Comparison of ENCODE assay signal across 16 cellular contexts in genomic region chr2:43210125-43210466, GRCh38. TPM values are rescaled to one million over a fixed set of nuclear protein-coding genes. Genes with fewer than 3 reads are reported as not detected.
DNase-seq lines count a peak whose midpoint lies in the region; FAIRE-seq and TF ChIP-seq lines count a peak whose summit lies in the region.
"Had no signal": no experiment of that assay in that cellular context is flagged by ENCODE, and none has a peak within 500 bp of the region (broad histone marks: within the 10 kb centered on the region; RNA-seq: fewer than 3 reads in every experiment).

No MANE protein-coding gene starts in this region.

- H3K56ac ChIP-seq in H1 (replicated peaks; ENCODE audit: insufficient read length, low read depth, low read length) = no peak overlapping the region

- POLR2A ChIA-PET in AG04450 (lab: Yijun Ruan, JAX) (interaction anchor here (1.0 to 1.4 kb wide), 2 partner anchors 12 to 17 kb away, joined by 5 to 6 read pairs; partner anchors contain the start of gene ZFP36L2), Caco-2 (lab: Charles Lee) (no interaction called here), H1 (lab: Charles Lee; ENCODE audit: partially characterized antibody) (interaction anchor here (4.9 kb wide), 1 partner anchor 10 kb away, joined by 30 read pairs; no protein-coding TSS in a partner anchor)

- H4K5ac ChIP-seq in H1 (ENCODE audit: insufficient read length, low read depth, low read length) = no peak overlapping the region

- no peaks in the 10 kb centered on the region for H3K79me1 ChIP-seq in H1 (ENCODE audit: low read depth, low read length)

- H3K27ac Mint-ChIP-seq in Caco-2 (ENCODE audit: unreplicated experiment) = peak overlapping the region; percentile 11
- H3K27ac Mint-ChIP-seq in nephron progenitor cell = peak overlapping the region; percentile 61

- no peak overlapping the region for H3K23ac ChIP-seq in H1 (ENCODE audit: insufficient read length)

- H3K4me1 ChIP-seq in Caco-2 (no peaks in the 10 kb centered on the region), H1 (replicated peaks in 1 of 4; ENCODE audit: control insufficient read depth in 3 of 4, insufficient read depth in 4 of 4, low read length in 3 of 4) (peaks cover 0 to 12% (median 6%) of the 10 kb centered on the region in 4 experiments; a peak in 5 of 7 replicates)

- no peak overlapping the region for H3K14ac ChIP-seq in H1 (ENCODE audit: insufficient read length)

- H2BK20ac ChIP-seq in H1 (ENCODE audit: low read length) = 0 out of 2 replicates have a peak overlapping the region, but pooled peaks have one; percentile 48

- no peaks in the 10 kb centered on the region for H3K36me3 Mint-ChIP-seq in Caco-2 (ENCODE audit: insufficient read depth, unreplicated experiment)
- H3K36me3 Mint-ChIP-seq in nephron progenitor cell (ENCODE audit: low read depth) = no peaks in the 10 kb centered on the region

- no peak overlapping the region for H3K4me2 ChIP-seq in H1 (ENCODE audit: insufficient read depth in 1 of 2, low read depth in 2 of 2, low read length in 2 of 2)

- intact Hi-C loops in Caco-2 (cut with micrococcal nuclease; ENCODE audit: unreplicated experiment) = no loop called here

- no peak for FAIRE-seq in H1 (lab: Jason Lieb, UNC)

- H3K79me2 ChIP-seq in H1 (ENCODE audit: control insufficient read depth in 1 of 2, insufficient read depth in 2 of 2, low read length in 2 of 2) = no peaks in the 10 kb centered on the region

- peak overlapping the region; percentile 95; the same call in 1 of the 2 replicates for H2BK12ac ChIP-seq in H1 (ENCODE audit: low read depth, low read length)

- H3K18ac ChIP-seq in H1 (ENCODE audit: extremely low read depth, low read length) = no peak overlapping the region; the same call in 1 of the 2 replicates

- H4K91ac ChIP-seq in H1 (replicated peaks; ENCODE audit: insufficient read length, low read length) = peak overlapping the region; percentile 81

- H2AFZ ChIP-seq in H1 (ENCODE audit: low read length) = no peak overlapping the region

- TF ChIP-seq EP300 in H1 (IDR thresholded peaks at IDR 0.05; ENCODE audit: borderline replicate concordance in 1 of 2, low read depth in 2 of 2, low read length in 2 of 2) = no peak

- H2AK5ac ChIP-seq in H1 (ENCODE audit: low read depth, low read length) = no peak overlapping the region

- H3K9me3 Mint-ChIP-seq in Caco-2 (ENCODE audit: unreplicated experiment) = no peaks in the 10 kb centered on the region
- H3K9me3 Mint-ChIP-seq in nephron progenitor cell = no peaks in the 10 kb centered on the region
- H3K9me3 Mint-ChIP-seq: stimulated activated naive B cell treated with anti-CD40 and anti-IgM and Interleukin-4, amounts not matched to agents 10 μg/mL and 1 μg/mL and 100 μg/mL, for 72 hours had no signal

- H3K36me3 ChIP-seq in Caco-2 (ENCODE audit: control insufficient read depth, insufficient read depth, low read length) (0 out of 2 replicates have a peak, but pooled peaks cover 1% of the 10 kb centered on the region), H1 (ENCODE audit: control insufficient read depth in 2 of 4, insufficient read depth in 4 of 4, low read length in 3 of 4) (no peaks in the 10 kb centered on the region)
- H3K36me3 ChIP-seq: left lung had no signal

- H3K27me3 ChIP-seq in AG04450 (ENCODE audit: control insufficient read depth, insufficient read depth, low read length) = no peaks in the 10 kb centered on the region
- no peaks in the 10 kb centered on the region for H3K27me3 ChIP-seq in Caco-2 (replicated peaks; ENCODE audit: control insufficient read depth, insufficient read depth, low read length)
- H3K27me3 ChIP-seq in H1 (replicated peaks in 1 of 4; ENCODE audit: control insufficient read depth in 3 of 4, extremely low read depth in 1 of 4, insufficient read depth in 3 of 4, low read length in 3 of 4) = no peaks in the 10 kb centered on the region
- H3K27me3 ChIP-seq: left lung had no signal

- WGBS in H1 (ENCODE audit: extremely low coverage in 1 of 2, insufficient coverage in 1 of 2, insufficient read length in 1 of 2, insufficient replicate concordance in 2 of 2, low coverage in 1 of 2, low lambda C conversion rate in 2 of 2, missing lambda C conversion rate in 1 of 2), 2 experiments = 89% methylated on average over 6 of the region's 6 CpGs; no CpG with 5 or more reads in 1 of the 2 experiments

- DNase-seq in AG04450 (ENCODE audit: low read depth, low spot score) = no peak
- DNase-seq in Caco-2 = no peak
- DNase-seq in H1 (ENCODE audit: low read depth in 1 of 2, low spot score in 2 of 2) = no peak
- DNase-seq in nephron progenitor cell = no peak
- no peak for DNase-seq in amniotic stem cell (lab: John Stamatoyannopoulos, UW)
- no peak for DNase-seq in NCI-H1436 treated with DMSO at 0.1 percent for 48 hours (lab: John Stamatoyannopoulos, UW)
- DNase-seq in putamen (ENCODE audit: low spot score) = no peak
- no peak for DNase-seq in dedifferentiated amniotic fluid mesenchymal stem cell (ENCODE audit: extremely low spot score)
- DNase-seq: activated CD4-positive, CD25-positive, alpha-beta regulatory T cell; KG1; NCI-H510A treated with DMSO at 0.1 percent for 48 hours; PC-3; stimulated activated naive B cell treated with anti-CD40 and anti-IgM and Interleukin-4, amounts not matched to agents 10 μg/mL and 1 μg/mL and 100 μg/mL, for 72 hours; SW 1271 had no signal

- H2BK5ac ChIP-seq in H1 (ENCODE audit: low read depth, low read length) = no peak overlapping the region

- CTCF ChIA-PET in AG04450 (lab: Charles Lee) = interaction anchor here (1.8 kb wide), 1 partner anchor 262 kb away, joined by 6 read pairs; no protein-coding TSS in a partner anchor
- CTCF ChIA-PET in Caco-2 (lab: Charles Lee) = interaction anchor here (0.6 kb wide), 1 partner anchor 32 kb away, joined by 4 read pairs; no protein-coding TSS in a partner anchor
- CTCF ChIA-PET in H1 (lab: Charles Lee; ENCODE audit: partially characterized antibody) = interaction anchor here (0.7 to 8.8 kb wide), 10 partner anchors 7 to 83 kb away, joined by 3 to 65 read pairs (median 6); no protein-coding TSS in a partner anchor

- H4K8ac ChIP-seq in H1 (ENCODE audit: extremely low read depth, insufficient read depth, low read length) = no peak overlapping the region; the same call in 1 of the 2 replicates

- no peak for TF ChIP-seq CTCF in AG04450 (IDR thresholded peaks at IDR 0.05; ENCODE audit: low read depth, low read length)
- TF ChIP-seq CTCF in Caco-2 (IDR thresholded peaks at IDR 0.05; ENCODE audit: insufficient read depth in 1 of 2, low read depth in 1 of 2, low read length in 1 of 2, severe bottlenecking in 1 of 2, unreplicated experiment in 1 of 2) = no peak
- TF ChIP-seq CTCF in H1 (IDR thresholded peaks at IDR 0.05; ENCODE audit: control extremely low read depth in 1 of 3, insufficient read depth in 1 of 3, low read depth in 1 of 3, low read length in 3 of 3) = no peak
- TF ChIP-seq CTCF in nephron progenitor cell (IDR thresholded peaks at IDR 0.05) = no peak

- H3K27me3 Mint-ChIP-seq in Caco-2 (ENCODE audit: insufficient read depth, unreplicated experiment) = no peaks in the 10 kb centered on the region
- H3K27me3 Mint-ChIP-seq in nephron progenitor cell (ENCODE audit: low read depth, poor library complexity) = peaks cover 6% of the 10 kb centered on the region
- H3K27me3 Mint-ChIP-seq: stimulated activated naive B cell treated with anti-CD40 and anti-IgM and Interleukin-4, amounts not matched to agents 10 μg/mL and 1 μg/mL and 100 μg/mL, for 72 hours had no signal

- peak overlapping the region; percentile 92; the same call in 1 of the 2 replicates for H2BK15ac ChIP-seq in H1 (ENCODE audit: low read length)

- no peaks in the 10 kb centered on the region for H4K20me1 ChIP-seq in H1 (replicated peaks in 1 of 2; ENCODE audit: control insufficient read depth in 1 of 2, insufficient read depth in 2 of 2, low read length in 2 of 2)

- no peak overlapping the region for H3K4ac ChIP-seq in H1 (replicated peaks; ENCODE audit: insufficient read length, low read depth, low read length)

- H3K27ac ChIP-seq in AG04450 (ENCODE audit: low read depth, low read length) (peak overlapping the region; percentile 21), H1 (ENCODE audit: low read depth, low read length) (no peak overlapping the region)

- H3K9ac ChIP-seq in H1 (replicated peaks in 1 of 4; ENCODE audit: extremely low read depth in 1 of 4, low read depth in 3 of 4, low read length in 3 of 4) = no peak overlapping the region

- H3K4me3 ChIP-seq in AG04450 (ENCODE audit: low read depth, low read length) (no peak overlapping the region), Caco-2 (ENCODE audit: low read depth, low read length) (no peak overlapping the region), H1 (ENCODE audit: extremely low read depth in 1 of 4, insufficient read depth in 2 of 4, low read depth in 3 of 4, low read length in 4 of 4) (no peak overlapping the region)
- H3K4me3 ChIP-seq: coronary artery, left lung had no signal

- no peak for TF ChIP-seq RAD21 in H1 (IDR thresholded peaks at IDR 0.05 in 1 of 2, conservative IDR thresholded peaks at IDR 0.05 in 1 of 2; ENCODE audit: low read depth in 2 of 2, low read length in 2 of 2)

- H3K9me3 ChIP-seq in AG04450 (ENCODE audit: control insufficient read depth, insufficient read depth, low read length) (no peaks in the 10 kb centered on the region), Caco-2 (no peaks in the 10 kb centered on the region), H1 (ENCODE audit: insufficient read depth in 2 of 2, low read depth in 1 of 2, low read length in 1 of 2) (no peaks in the 10 kb centered on the region)
- H3K9me3 ChIP-seq: left lung had no signal

- H3K4me1 Mint-ChIP-seq in Caco-2 (ENCODE audit: low read depth, unreplicated experiment) = peaks cover 13% of the 10 kb centered on the region
- H3K4me1 Mint-ChIP-seq in nephron progenitor cell = peaks cover 36% of the 10 kb centered on the region

- H3K4me3 Mint-ChIP-seq in Caco-2 (ENCODE audit: unreplicated experiment) (no peak overlapping the region), nephron progenitor cell (no peak overlapping the region)
- H3K4me3 Mint-ChIP-seq: stimulated activated naive B cell treated with anti-CD40 and anti-IgM and Interleukin-4, amounts not matched to agents 10 μg/mL and 1 μg/mL and 100 μg/mL, for 72 hours had no signal

- no peaks in the 10 kb centered on the region for H3K23me2 ChIP-seq in H1 (ENCODE audit: low read depth, low read length)

- BruUV-seq in Caco-2 (replicated peaks; lab: Mats Ljungman, UMichigan) = no TSS peak

- TF ChIP-seq POLR2A in H1 (IDR thresholded peaks at IDR 0.05; ENCODE audit: control extremely low read depth in 1 of 2, low read depth in 2 of 2, low read length in 2 of 2) = no peak

- no peak overlapping the region for H2BK120ac ChIP-seq in H1 (replicated peaks; ENCODE audit: low read depth, low read length)

RNA-seq across cellular contexts. Expression of gene ZFP36L2, which starts 16.3 kb away (rescaled TPM):
- polyA plus RNA-seq in AG04450 (2011; rRNA removed) (16.0 and 18.2 TPM in 2 replicates), H1 (2011; rRNA removed) (13.4 and 15.6 TPM in 2 replicates)
- 8.8 and 12.5 TPM in 2 replicates for polyA minus RNA-seq in AG04450 (2011; rRNA and poly(A)+ RNA removed)
- total RNA-seq in Caco-2 (2022) = 225 and 237 TPM in 2 replicates
- total RNA-seq in H1 (2021; fragmentation: NEBNext Ultra II Directional; extraction: Animal tissue kit (Norgen Biotek cat#: 25700)) = 102 and 109 TPM in 2 replicates
- 10.6 TPM for polyA plus RNA-seq in H1 (2011; cell fraction: cytosol; rRNA removed)
- 10.7 TPM for polyA plus RNA-seq in H1 (2011; cell fraction: nucleus; rRNA removed)
- polyA plus RNA-seq in H1 (2012, experiment 1 of 2) = 31.8 to 48.4 TPM (median 38.8 TPM) in 4 replicates
- 44.9 TPM for polyA plus RNA-seq in H1 (2012, experiment 2 of 2)
- polyA plus RNA-seq in H1 (2013, experiment 1 of 2) = 57.0 TPM
- polyA plus RNA-seq in H1 (2013, experiment 2 of 2) = 62.5 TPM
- polyA minus RNA-seq in H1 (2011; rRNA and poly(A)+ RNA removed) = 4.5 and 4.8 TPM in 2 replicates
- 29.6 TPM for polyA minus RNA-seq in H1 (2011; cell fraction: cytosol; rRNA and poly(A)+ RNA removed)
- polyA minus RNA-seq in H1 (2011; cell fraction: nucleus; rRNA and poly(A)+ RNA removed) = 20.3 TPM
